Comparison of ENCODE assay signal across 34 cellular contexts in the genomic region with DNA sequence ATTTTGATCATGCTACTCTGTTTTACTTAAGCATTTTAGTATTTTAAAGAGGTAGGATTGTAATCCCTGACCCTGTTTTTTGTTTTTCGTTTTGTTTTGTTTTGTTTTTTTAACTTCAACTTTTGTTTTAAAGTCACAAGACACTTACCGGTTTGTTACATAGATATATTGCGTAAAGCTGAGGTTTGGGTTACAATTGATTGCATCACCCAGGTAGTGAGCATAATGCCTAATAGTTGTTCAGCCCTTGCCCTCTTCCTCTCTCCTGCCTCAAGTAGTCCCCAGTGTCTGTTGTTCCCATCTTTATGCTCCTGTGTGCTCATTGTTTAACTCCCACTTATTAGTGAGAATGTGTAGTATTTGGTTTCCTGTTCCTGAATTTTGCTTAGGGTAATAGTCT.
DNase-seq lines count a peak whose midpoint lies in the region; ATAC-seq, FAIRE-seq and TF ChIP-seq lines count a peak whose summit lies in the region.
"Had no signal": no experiment of that assay in that cellular context is flagged by ENCODE, and none has a peak within 500 bp of the region (broad histone marks: within the 10 kb centered on the region; RNA-seq: fewer than 3 reads in every experiment).

No MANE protein-coding gene starts in this region.

- TF ChIP-seq EP300 in K562 (IDR thresholded peaks at IDR 0.05; ENCODE audit: low read length) = peak; percentile 9; the same call in 1 of the 2 replicates

- H3K36me3 Mint-ChIP-seq in type B pancreatic cell = no peaks in the 10 kb centered on the region
- H3K36me3 Mint-ChIP-seq: activated naive CD4-positive, alpha-beta T cell treated with anti-CD3 and anti-CD28 coated beads, Interleukin-2, amount 50 U/mL, for 72 hours had no signal

- DNase-seq in SKM-1 (lab: John Stamatoyannopoulos, UW; ENCODE audit: unreplicated experiment) (peak; percentile 5), SKM-1 treated with dmso at 0.1 percent for 144 hours (lab: John Stamatoyannopoulos, UW; ENCODE audit: unreplicated experiment) (no peak), NB4 (ENCODE audit: low read depth) (peak; percentile 50), K562 (ENCODE audit: extremely low read depth in 1 of 4, low spot score in 3 of 4) (no peak), renal cortical epithelial cell (ENCODE audit: low read depth) (peak; percentile 25), GM03348 (ENCODE audit: low spot score) (no peak), type B pancreatic cell (ENCODE audit: extremely low spot score, unreplicated experiment) (no peak), NCI-H1417 treated with DMSO at 0.1 percent for 48 hours (lab: John Stamatoyannopoulos, UW) (no peak)
- DNase-seq: 8988T; activated CD4-positive, alpha-beta T cell treated with anti-CD3 and anti-CD28 coated beads, Interleukin-2, amount 10 ng/mL, durations not matched to agents 24 days and 14 days; activated CD8-positive, alpha-beta memory T cell treated with anti-CD3 and anti-CD28 coated beads for 24 hours; activated T-cell treated with anti-CD3 and anti-CD28 coated beads for 4 hours; colonic mucosa; DMS79; effector CD4-positive, alpha-beta T cell; GDM1; head of caudate nucleus; Kasumi-1; left ventricle myocardium inferior; NCI-H1092 treated with DMSO at 0.1 percent for 48 hours; NCI-H1930; NCI-H526 treated with DMSO at 0.1 percent for 48 hours; PC-9; Right ventricle myocardium superior; stimulated activated naive CD8-positive, alpha-beta T cell treated with anti-CD3 and anti-CD28 coated beads, Interleukin-15, Interleukin-2, amounts not matched to agents 100 U/mL and 50 U/mL, for 24 hours had no signal

- no peaks in the 10 kb centered on the region for H3K36me3 ChIP-seq in K562 (ENCODE audit: control insufficient read depth, insufficient read depth, low read length)
- H3K36me3 ChIP-seq: cardiac muscle cell, colonic mucosa, left ventricle myocardium inferior had no signal

- H2AFZ ChIP-seq in K562 (ENCODE audit: low read depth, low read length) = no peak overlapping the region
- H2AFZ ChIP-seq: parathyroid adenoma, PC-9 had no signal

- H3K9ac ChIP-seq in K562 (ENCODE audit: insufficient read depth in 1 of 2, low read depth in 2 of 2, low read length in 2 of 2) = no peak overlapping the region
- H3K9ac ChIP-seq: parathyroid adenoma had no signal

- TF ChIP-seq CTCF in NB4 (IDR thresholded peaks at IDR 0.05; ENCODE audit: low read depth, low read length) (no peak), K562 (IDR thresholded peaks at IDR 0.05 in 2 of 3, conservative IDR thresholded peaks at IDR 0.05 in 1 of 3; ENCODE audit: insufficient read depth in 2 of 3, low read depth in 1 of 3, low read length in 3 of 3) (no peak), type B pancreatic cell (conservative IDR thresholded peaks at IDR 0.05) (no peak)

- no peaks in the 10 kb centered on the region for H4K20me1 ChIP-seq in K562 (replicated peaks; ENCODE audit: control insufficient read depth, insufficient read depth, low read length)

- no peaks in the 10 kb centered on the region for H3K27me3 ChIP-seq in K562 (ENCODE audit: control insufficient read depth in 2 of 2, insufficient read depth in 2 of 2, low read length in 2 of 2)
- H3K27me3 ChIP-seq: cardiac muscle cell, colonic mucosa had no signal

- FAIRE-seq in K562 (lab: Jason Lieb, UNC) = no peak
- FAIRE-seq: keratinocyte had no signal

- H3K27ac ChIP-seq in K562 (ENCODE audit: extremely low read depth, low read depth, low read length) = no peak overlapping the region
- H3K27ac ChIP-seq: C4-2B, cardiac muscle cell, colonic mucosa, epithelial cell of prostate, left ventricle myocardium inferior, parathyroid adenoma, PC-9 had no signal

- POLR2A ChIA-PET in K562 (lab: Yijun Ruan, JAX) = no interaction called here

- 12% methylated on average over 3 of the region's 3 CpGs for WGBS in K562 (ENCODE audit: insufficient coverage, low coverage, missing lambda C conversion rate)

- in situ Hi-C loops in K562 (cut with MboI) = no loop called here

- H3K27ac Mint-ChIP-seq in type B pancreatic cell = no peak overlapping the region
- H3K27ac Mint-ChIP-seq: activated CD4-positive, alpha-beta T cell treated with anti-CD3 and anti-CD28 coated beads, Interleukin-2, amount 10 ng/mL, durations not matched to agents 24 days and 14 days; activated naive CD4-positive, alpha-beta T cell treated with anti-CD3 and anti-CD28 coated beads, Interleukin-2, amount 50 U/mL, for 72 hours; T-helper 2 cell treated with Interferon-gamma antibody and Interleukin-4, amounts not matched to agents 5 μg/mL and 100 μg/mL, for 36 hours had no signal

- H3K79me2 ChIP-seq in K562 (ENCODE audit: control insufficient read depth, insufficient read depth, low read length) = no peaks in the 10 kb centered on the region
- H3K79me2 ChIP-seq: parathyroid adenoma had no signal

- intact Hi-C loops in K562 (cut with micrococcal nuclease) = no loop called here

- no peak for ATAC-seq in K562
- ATAC-seq: activated naive CD4-positive, alpha-beta T cell treated with anti-CD3 and anti-CD28 coated beads, Interleukin-2, amount 50 U/mL, for 72 hours; stimulated activated naive CD8-positive, alpha-beta T cell treated with anti-CD3 and anti-CD28 coated beads, Interleukin-15, Interleukin-2, amounts not matched to agents 100 U/mL and 50 U/mL, for 24 hours had no signal

- H3K4me1 Mint-ChIP-seq in type B pancreatic cell (ENCODE audit: unreplicated experiment) = no peaks in the 10 kb centered on the region
- H3K4me1 Mint-ChIP-seq: activated CD4-positive, alpha-beta T cell treated with anti-CD3 and anti-CD28 coated beads, Interleukin-2, amount 10 ng/mL, durations not matched to agents 24 days and 14 days had no signal

- H3K9me1 ChIP-seq in K562 (ENCODE audit: control insufficient read depth, insufficient read depth, low read length) = no peaks in the 10 kb centered on the region

- no peaks in the 10 kb centered on the region for H3K9me3 ChIP-seq in K562 (replicated peaks; ENCODE audit: control insufficient read depth, insufficient read depth, low read depth, low read length)
- H3K9me3 ChIP-seq: Caco-2, colonic mucosa, left ventricle myocardium inferior had no signal

- no peak for TF ChIP-seq RAD21 in K562 (CRISPR knock-in tag; conservative IDR thresholded peaks at IDR 0.05 in 1 of 2, IDR thresholded peaks at IDR 0.05 in 1 of 2)

- no peak for TF ChIP-seq POLR2A in NB4 (IDR thresholded peaks at IDR 0.05; ENCODE audit: extremely low read depth, insufficient read length)
- TF ChIP-seq POLR2A in K562 (conservative IDR thresholded peaks at IDR 0.05) = no peak

- no peaks in the 10 kb centered on the region for H3K9me3 Mint-ChIP-seq in type B pancreatic cell
- H3K9me3 Mint-ChIP-seq: activated CD4-positive, alpha-beta T cell treated with anti-CD3 and anti-CD28 coated beads, Interleukin-2, amount 10 ng/mL, durations not matched to agents 24 days and 14 days; activated naive CD4-positive, alpha-beta T cell treated with anti-CD3 and anti-CD28 coated beads, Interleukin-2, amount 50 U/mL, for 72 hours; T-helper 2 cell treated with Interferon-gamma antibody and Interleukin-4, amounts not matched to agents 5 μg/mL and 100 μg/mL, for 36 hours had no signal

- H3K4me3 ChIP-seq in NB4 (ENCODE audit: low read depth, low read length) (no peak overlapping the region), K562 (no peak overlapping the region)
- H3K4me3 ChIP-seq: cardiac muscle cell, colonic mucosa, left ventricle myocardium inferior, PC-9, smooth muscle cell had no signal

- BruUV-seq in K562 (replicated peaks; lab: Mats Ljungman, UMichigan) = no TSS peak

- H3K4me2 ChIP-seq in K562 (ENCODE audit: insufficient read depth, low read length) = no peak overlapping the region
- H3K4me2 ChIP-seq: PC-9, smooth muscle cell had no signal

- H3K4me1 ChIP-seq in K562 (replicated peaks in 1 of 2; ENCODE audit: control insufficient read depth in 2 of 2, insufficient read depth in 2 of 2, low read length in 2 of 2) = no peaks in the 10 kb centered on the region
- H3K4me1 ChIP-seq: Caco-2, colonic mucosa, left ventricle myocardium inferior, parathyroid adenoma had no signal

- H3K27me3 Mint-ChIP-seq in type B pancreatic cell = no peaks in the 10 kb centered on the region
- H3K27me3 Mint-ChIP-seq: activated CD4-positive, alpha-beta T cell treated with anti-CD3 and anti-CD28 coated beads, Interleukin-2, amount 10 ng/mL, durations not matched to agents 24 days and 14 days had no signal

- no peak overlapping the region for H3K4me3 Mint-ChIP-seq in type B pancreatic cell
- H3K4me3 Mint-ChIP-seq: activated CD4-positive, alpha-beta T cell treated with anti-CD3 and anti-CD28 coated beads, Interleukin-2, amount 10 ng/mL, durations not matched to agents 24 days and 14 days; T-helper 2 cell treated with Interferon-gamma antibody and Interleukin-4, amounts not matched to agents 5 μg/mL and 100 μg/mL, for 36 hours had no signal

- CTCF ChIA-PET in K562 (lab: Yijun Ruan, JAX; ENCODE audit: low intra/inter-chr PET ratio) = no interaction called here

TF ChIP-seq in K562, 482 proteins besides CTCF, POLR2A, EP300 and RAD21 (continues in another document):
- TF ChIP-seq, protein P1, sequence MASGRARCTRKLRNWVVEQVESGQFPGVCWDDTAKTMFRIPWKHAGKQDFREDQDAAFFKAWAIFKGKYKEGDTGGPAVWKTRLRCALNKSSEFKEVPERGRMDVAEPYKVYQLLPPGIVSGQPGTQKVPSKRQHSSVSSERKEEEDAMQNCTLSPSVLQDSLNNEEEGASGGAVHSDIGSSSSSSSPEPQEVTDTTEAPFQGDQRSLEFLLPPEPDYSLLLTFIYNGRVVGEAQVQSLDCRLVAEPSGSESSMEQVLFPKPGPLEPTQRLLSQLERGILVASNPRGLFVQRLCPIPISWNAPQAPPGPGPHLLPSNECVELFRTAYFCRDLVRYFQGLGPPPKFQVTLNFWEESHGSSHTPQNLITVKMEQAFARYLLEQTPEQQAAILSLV (tag; IDR thresholded peaks at IDR 0.05) = peak; percentile 92
- TF ChIP-seq ZSCAN32 (CRISPR knock-in tag; IDR thresholded peaks at IDR 0.05) (peak; percentile 66; the same call in 1 of the 2 replicates), TRIM24 (IDR thresholded peaks at IDR 0.05) (peak; percentile 94 to 96), ZNF143 (CRISPR knock-in tag; IDR thresholded peaks at IDR 0.05) (no peak), CEBPB (tag; IDR thresholded peaks at IDR 0.05) (peak; percentile 47), ATF7 (IDR thresholded peaks at IDR 0.05) (peak; percentile 15; the same call in 1 of the 2 replicates), TCF7L2 (IDR thresholded peaks at IDR 0.05; ENCODE audit: low read depth, low read length) (no peak)
- TF ChIP-seq, protein P2, sequence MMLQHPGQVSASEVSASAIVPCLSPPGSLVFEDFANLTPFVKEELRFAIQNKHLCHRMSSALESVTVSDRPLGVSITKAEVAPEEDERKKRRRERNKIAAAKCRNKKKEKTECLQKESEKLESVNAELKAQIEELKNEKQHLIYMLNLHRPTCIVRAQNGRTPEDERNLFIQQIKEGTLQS (IDR thresholded peaks at IDR 0.05) = peak; percentile 77
- TF ChIP-seq, protein P2 (CRISPR knock-in tag; conservative IDR thresholded peaks at IDR 0.05) = no peak

Comparison
In these comparisons a context has a peak if more than half of its experiments do, and no peak if none do; other contexts are left out.
1. DNase-seq: peak in SKM-1 (single experiment), NB4 (single experiment) and renal cortical epithelial cell (single experiment); none in SKM-1 treated with dmso at 0.1 percent for 144 hours (single experiment), K562 (0 of 4), GM03348 (single experiment), type B pancreatic cell (single experiment) and NCI-H1417 treated with DMSO at 0.1 percent for 48 hours (single experiment).